1 cellular context compared by ENCODE assay signal in genomic region chr5:10251409-10251808, GRCh38.
TF ChIP-seq lines count a peak whose summit lies in the region.

No MANE protein-coding gene starts in this region.

TF ChIP-seq in H1, 55 proteins besides CTCF, POLR2A, EP300 and RAD21:
- TF ChIP-seq RNF2 (IDR thresholded peaks at IDR 0.05; ENCODE audit: borderline replicate concordance, low read depth, low read length, missing control alignments, poor library complexity, severe bottlenecking) (no peak), SP2 (IDR thresholded peaks at IDR 0.05; ENCODE audit: low read length) (no peak), TAF1 (IDR thresholded peaks at IDR 0.05; ENCODE audit: low read depth, low read length) (no peak), MAX (IDR thresholded peaks at IDR 0.05) (no peak), YY1 (IDR thresholded peaks at IDR 0.05; ENCODE audit: low read depth, low read length) (no peak), GTF2F1 (IDR thresholded peaks at IDR 0.05; ENCODE audit: borderline replicate concordance, low read depth, low read length) (no peak), E2F6 (IDR thresholded peaks at IDR 0.05) (no peak), CBX5 (IDR thresholded peaks at IDR 0.05; ENCODE audit: low read depth, low read length) (no peak), ASH2L (IDR thresholded peaks at IDR 0.05; ENCODE audit: low read length) (no peak), PHF8 (conservative IDR thresholded peaks at IDR 0.05; ENCODE audit: low read depth, low read length) (no peak), TCF12 (IDR thresholded peaks at IDR 0.05; ENCODE audit: low read depth, low read length) (no peak), BCL11A (IDR thresholded peaks at IDR 0.05; ENCODE audit: low read depth in 2 of 2, low read length in 2 of 2) (no peak), HDAC6 (IDR thresholded peaks at IDR 0.05; ENCODE audit: low read depth, low read length) (no peak), SIRT6 (IDR thresholded peaks at IDR 0.05; ENCODE audit: low read length) (no peak), ATF3 (IDR thresholded peaks at IDR 0.05; ENCODE audit: insufficient read depth, low read depth, low read length) (no peak), TBP (IDR thresholded peaks at IDR 0.05; ENCODE audit: low read depth, low read length) (no peak)
